15 cellular contexts compared by ENCODE assay signal in the genomic region with DNA sequence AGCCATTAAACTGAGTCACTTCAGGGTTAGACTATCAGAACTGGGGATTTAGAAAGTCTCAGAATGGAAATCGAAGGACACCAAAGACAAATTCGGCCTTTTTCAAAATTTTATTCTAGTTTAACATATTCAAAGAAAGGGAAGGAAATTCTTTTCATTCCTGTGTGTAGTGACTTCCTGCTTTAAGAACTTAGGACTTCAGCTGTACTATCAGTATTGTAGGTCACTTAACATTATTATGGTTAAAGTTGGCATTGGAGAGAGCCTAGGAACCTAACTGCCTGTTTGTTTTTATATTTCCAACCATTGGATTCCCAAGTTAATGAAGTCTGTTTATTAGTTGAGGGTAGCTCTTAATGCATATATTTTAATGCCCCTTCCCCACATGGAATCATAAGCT.
DNase-seq lines count a peak whose midpoint lies in the region; ATAC-seq, FAIRE-seq and TF ChIP-seq lines count a peak whose summit lies in the region.
"Had no signal": no experiment of that assay in that cellular context is flagged by ENCODE, and none has a peak within 500 bp of the region (broad histone marks: within the 10 kb centered on the region; RNA-seq: fewer than 3 reads in every experiment).

No MANE protein-coding gene starts in this region.

- no peak for TF ChIP-seq POLR2A in endothelial cell of umbilical vein (IDR thresholded peaks at IDR 0.05; ENCODE audit: low read depth, low read length)

- DNase-seq in ELR (ENCODE audit: low read depth) (peak; percentile 62), RPMI7951 (ENCODE audit: low read depth) (peak; percentile 18), endothelial cell of umbilical vein (ENCODE audit: low read depth, low spot score) (peak; percentile 58), pulmonary artery endothelial cell (ENCODE audit: low read depth, low spot score) (peak; percentile 26), type B pancreatic cell (ENCODE audit: extremely low spot score, unreplicated experiment) (no peak), SW480 (ENCODE audit: low spot score) (no peak)
- DNase-seq in stimulated activated CD4-positive, alpha-beta T cell treated with anti-CD3 and anti-CD28 coated beads, Interleukin-4, amount 100 ng/mL, for 24 hours = no peak
- DNase-seq: activated naive CD4-positive, alpha-beta T cell; CD8-positive, alpha-beta T cell; kidney glomerular epithelial cell; stimulated activated CD4-positive, alpha-beta T cell treated with anti-CD3 and anti-CD28 coated beads, Interleukin-2, amount 100 ng/mL, for 48 hours; transverse colon; WERI-Rb-1 had no signal

- no peak for ATAC-seq in esophagus mucosa
- ATAC-seq: CD8-positive, alpha-beta T cell had no signal

- peak; percentile 91 for FAIRE-seq in endothelial cell of umbilical vein (lab: Jason Lieb, UNC)

- no peak overlapping the region for H3K9ac ChIP-seq in endothelial cell of umbilical vein (replicated peaks; ENCODE audit: extremely low read depth, insufficient read depth, low read length)

- H3K27me3 Mint-ChIP-seq in type B pancreatic cell = no peaks in the 10 kb centered on the region

- H3K36me3 ChIP-seq in endothelial cell of umbilical vein (ENCODE audit: control insufficient read depth in 2 of 2, extremely low read depth in 1 of 2, insufficient read depth in 2 of 2, low read length in 2 of 2) = no peaks in the 10 kb centered on the region
- H3K36me3 ChIP-seq: breast epithelium had no signal

- POLR2A ChIA-PET in endothelial cell of umbilical vein (lab: Charles Lee) = no interaction called here

- peaks cover 53% of the 10 kb centered on the region for H3K4me1 ChIP-seq in endothelial cell of umbilical vein (ENCODE audit: control insufficient read depth, extremely low read depth, insufficient read depth, low read length)
- H3K4me1 ChIP-seq: breast epithelium had no signal

- no peaks in the 10 kb centered on the region for H3K27me3 ChIP-seq in endothelial cell of umbilical vein (ENCODE audit: control insufficient read depth in 2 of 2, insufficient read depth in 2 of 2, low read length in 2 of 2)
- H3K27me3 ChIP-seq: breast epithelium, transverse colon had no signal

- TF ChIP-seq CTCF in endothelial cell of umbilical vein (IDR thresholded peaks at IDR 0.05; ENCODE audit: extremely low read depth in 1 of 2, insufficient read depth in 1 of 2, low read depth in 1 of 2, low read length in 2 of 2) (no peak), type B pancreatic cell (conservative IDR thresholded peaks at IDR 0.05) (no peak)

- no peak overlapping the region for H2AFZ ChIP-seq in endothelial cell of umbilical vein (ENCODE audit: low read depth, low read length)

- H3K9me3 ChIP-seq in endothelial cell of umbilical vein (replicated peaks; ENCODE audit: control insufficient read depth, insufficient read depth, low read length) = no peaks in the 10 kb centered on the region
- H3K9me3 ChIP-seq: breast epithelium, transverse colon had no signal

- peaks cover 48% of the 10 kb centered on the region for H3K36me3 Mint-ChIP-seq in type B pancreatic cell

- H3K27ac ChIP-seq in endothelial cell of umbilical vein (ENCODE audit: insufficient read depth, low read depth, low read length) = peak overlapping the region; percentile 15
- H3K27ac ChIP-seq: breast epithelium, transverse colon, WERI-Rb-1 had no signal

- peaks cover 75% of the 10 kb centered on the region for H3K79me2 ChIP-seq in endothelial cell of umbilical vein (ENCODE audit: control insufficient read depth, insufficient read depth, low read length)

- peaks cover 27% of the 10 kb centered on the region for H3K4me1 Mint-ChIP-seq in type B pancreatic cell (ENCODE audit: unreplicated experiment)

- H3K4me3 Mint-ChIP-seq in type B pancreatic cell = no peak overlapping the region
- H3K4me3 Mint-ChIP-seq: CD8-positive, alpha-beta T cell had no signal

- peaks cover 3% of the 10 kb centered on the region for H3K9me3 Mint-ChIP-seq in type B pancreatic cell
- H3K9me3 Mint-ChIP-seq: CD8-positive, alpha-beta T cell had no signal

- dilution Hi-C loops in endothelial cell of umbilical vein (cut with MboI; ENCODE audit: extremely low pct_ligation_motif_present, low sequenced_read_pairs) = no loop called here

- H3K4me2 ChIP-seq in endothelial cell of umbilical vein (ENCODE audit: insufficient read depth, low read length) = peak overlapping the region; percentile 72

- no peaks in the 10 kb centered on the region for H3K9me1 ChIP-seq in endothelial cell of umbilical vein (replicated peaks; ENCODE audit: control insufficient read depth, extremely low read depth, insufficient read depth, low read length)

- peak overlapping the region in 1 of 3 experiments; percentile 12 for H3K4me3 ChIP-seq in endothelial cell of umbilical vein (replicated peaks in 1 of 3; ENCODE audit: insufficient read depth in 1 of 3, low read depth in 1 of 3, low read length in 3 of 3)
- H3K4me3 ChIP-seq: breast epithelium, transverse colon had no signal

- H3K27ac Mint-ChIP-seq in type B pancreatic cell = no peak overlapping the region

- CTCF ChIA-PET in endothelial cell of umbilical vein (lab: Charles Lee) = interaction anchor here (1.5 to 2.8 kb wide), 2 partner anchors 14 to 33 kb away, joined by 3 to 8 read pairs; no protein-coding TSS in a partner anchor

- intact Hi-C loops in endothelial cell of umbilical vein (cut with micrococcal nuclease) = loop anchor here (1.0 to 2.0 kb wide), 3 partner anchors 9 to 64 kb away; a partner anchor contains a TSS

- H4K20me1 ChIP-seq in endothelial cell of umbilical vein (replicated peaks; ENCODE audit: control insufficient read depth, extremely low read depth, insufficient read depth, low read length) = no peaks in the 10 kb centered on the region

- TSS peak; percentile 8 for BruUV-seq in endothelial cell of umbilical vein (replicated peaks; lab: Mats Ljungman, UMichigan)

TF ChIP-seq in endothelial cell of umbilical vein, 7 proteins besides CTCF, POLR2A, EP300 and RAD21:
- no peak for TF ChIP-seq GATA2 (IDR thresholded peaks at IDR 0.05; ENCODE audit: insufficient read depth, insufficient read length, low read depth, low read length)
- no peak for TF ChIP-seq FOS (IDR thresholded peaks at IDR 0.05; ENCODE audit: borderline replicate concordance, insufficient read depth, low read length)
- TF ChIP-seq, protein P1, sequence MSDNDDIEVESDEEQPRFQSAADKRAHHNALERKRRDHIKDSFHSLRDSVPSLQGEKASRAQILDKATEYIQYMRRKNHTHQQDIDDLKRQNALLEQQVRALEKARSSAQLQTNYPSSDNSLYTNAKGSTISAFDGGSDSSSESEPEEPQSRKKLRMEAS (IDR thresholded peaks at IDR 0.05; ENCODE audit: insufficient read depth, insufficient read length) = no peak
- TF ChIP-seq JUN (IDR thresholded peaks at IDR 0.05; ENCODE audit: borderline replicate concordance, insufficient read depth, insufficient read length, low read depth) = no peak

Comparison
In these comparisons a context has a peak if more than half of its experiments do, and no peak if none do; other contexts are left out.
1. DNase-seq: peak in ELR (single experiment), RPMI7951 (single experiment), endothelial cell of umbilical vein (single experiment) and pulmonary artery endothelial cell (single experiment); none in type B pancreatic cell (single experiment), SW480 (single experiment) and stimulated activated CD4-positive, alpha-beta T cell treated with anti-CD3 and anti-CD28 coated beads, Interleukin-4, amount 100 ng/mL, for 24 hours (single experiment).